Comparison of ENCODE assay signal across 17 cellular contexts in genomic region chr11:21427750-21428149, GRCh38.
DNase-seq lines count a peak whose midpoint lies in the region; ATAC-seq and TF ChIP-seq lines count a peak whose summit lies in the region.
"Had no signal": no experiment of that assay in that cellular context is flagged by ENCODE, and none has a peak within 500 bp of the region (broad histone marks: within the 10 kb centered on the region; RNA-seq: fewer than 3 reads in every experiment).

No MANE protein-coding gene starts in this region.

- H3K27me3 ChIP-seq in MM.1S (replicated peaks; ENCODE audit: insufficient read depth, low read length) = no peaks in the 10 kb centered on the region
- H3K27me3 ChIP-seq in OCI-LY3 (ENCODE audit: low read depth, low read length) = no peaks in the 10 kb centered on the region
- H3K27me3 ChIP-seq in lower lobe of right lung (ENCODE audit: low read depth) = no peaks in the 10 kb centered on the region

- H3K9me3 ChIP-seq in MM.1S (replicated peaks; ENCODE audit: insufficient read depth, low read length) (no peaks in the 10 kb centered on the region), OCI-LY3 (ENCODE audit: insufficient read depth, low read length) (no peaks in the 10 kb centered on the region), lower lobe of right lung (no peaks in the 10 kb centered on the region)
- H3K9me3 ChIP-seq: Caco-2 had no signal

- H3K4me2 ChIP-seq in MM.1S (ENCODE audit: low read depth, low read length) (peak overlapping the region; percentile 14; the same call in 1 of the 2 replicates), OCI-LY3 (ENCODE audit: low read length) (peak overlapping the region; percentile 18)

- peak; percentile 62 for ATAC-seq in esophagus mucosa
- ATAC-seq in GM18517 (IDR thresholded peaks at IDR 0.05; ENCODE audit: unreplicated experiment) = no peak
- ATAC-seq in lower lobe of right lung = no peak
- ATAC-seq in GM18873 (IDR thresholded peaks at IDR 0.05; ENCODE audit: low FRiP score, unreplicated experiment) = no peak
- ATAC-seq: CD8-positive, alpha-beta T cell had no signal

- H3K9ac ChIP-seq in MM.1S (ENCODE audit: low read length) (no peak overlapping the region), OCI-LY3 (ENCODE audit: low read length) (no peak overlapping the region)
- H3K9ac ChIP-seq: GM23248 had no signal

- H3K27ac ChIP-seq in MM.1S (ENCODE audit: low read length) = peak overlapping the region; percentile 33; the same call in 1 of the 2 replicates
- H3K27ac ChIP-seq in OCI-LY3 (ENCODE audit: low read length) = peak overlapping the region; percentile 20
- no peak overlapping the region for H3K27ac ChIP-seq in lower lobe of right lung
- H3K27ac ChIP-seq: GM23248 had no signal

- H3K79me2 ChIP-seq in MM.1S (ENCODE audit: low read length) (no peaks in the 10 kb centered on the region), OCI-LY3 (ENCODE audit: low read length) (no peaks in the 10 kb centered on the region)

- intact Hi-C loops in lower lobe of right lung (cut with DNase I) = no loop called here

- H3K4me3 ChIP-seq in MM.1S (ENCODE audit: low read length) (no peak overlapping the region), OCI-LY3 (ENCODE audit: low read length) (no peak overlapping the region), lower lobe of right lung (no peak overlapping the region)
- H3K4me3 ChIP-seq: GM23248 had no signal

- H3F3A ChIP-seq in MM.1S (ENCODE audit: insufficient read depth, low read length) = peaks cover 11% of the 10 kb centered on the region; the same call in 1 of the 2 replicates

- no peaks in the 10 kb centered on the region for H3K9me2 ChIP-seq in MM.1S (replicated peaks; ENCODE audit: insufficient read depth, low read length)

- no peaks in the 10 kb centered on the region for H3K36me3 ChIP-seq in MM.1S (replicated peaks; ENCODE audit: insufficient read depth, low read length)
- no peaks in the 10 kb centered on the region for H3K36me3 ChIP-seq in OCI-LY3 (replicated peaks; ENCODE audit: low read depth, low read length)
- H3K36me3 ChIP-seq in lower lobe of right lung = no peaks in the 10 kb centered on the region

- DNase-seq in MM.1S (peak; percentile 53), renal cortical epithelial cell (ENCODE audit: low read depth) (peak; percentile 26), NCI-H526 (lab: John Stamatoyannopoulos, UW) (no peak), lower lobe of right lung (no peak)
- DNase-seq: C1 segment of cervical spinal cord; Caco-2; CD4-positive, CD25-positive, alpha-beta regulatory T cell; CD8-positive, alpha-beta T cell; DMS153; DND-41; GM23248; H7; HCEC 1CT had no signal

- TF ChIP-seq CTCF in MM.1S (IDR thresholded peaks at IDR 0.05; ENCODE audit: low read length) (no peak), OCI-LY3 (IDR thresholded peaks at IDR 0.05; ENCODE audit: low read depth, low read length) (no peak), lower lobe of right lung (IDR thresholded peaks at IDR 0.05) (no peak)

- no peak overlapping the region for H2AFZ ChIP-seq in MM.1S (ENCODE audit: low read length)
- H2AFZ ChIP-seq in OCI-LY3 (ENCODE audit: low read depth, low read length) = peak overlapping the region; percentile 6; the same call in 1 of the 2 replicates
- H2AFZ ChIP-seq: GM23248 had no signal

- H4K20me1 ChIP-seq in MM.1S (ENCODE audit: insufficient read depth, low read length) (no peaks in the 10 kb centered on the region), OCI-LY3 (ENCODE audit: insufficient read depth, low read length) (no peaks in the 10 kb centered on the region)

- H3K4me1 ChIP-seq in MM.1S (ENCODE audit: low read length) = peaks cover 25% of the 10 kb centered on the region
- peaks cover 23% of the 10 kb centered on the region for H3K4me1 ChIP-seq in OCI-LY3 (ENCODE audit: low read length)
- no peaks in the 10 kb centered on the region for H3K4me1 ChIP-seq in lower lobe of right lung
- H3K4me1 ChIP-seq: Caco-2 had no signal

Comparison
In these comparisons a context has a peak if more than half of its experiments do, and no peak if none do; other contexts are left out.
1. DNase-seq: peak in MM.1S (single experiment) and renal cortical epithelial cell (single experiment); none in NCI-H526 (0 of 2) and lower lobe of right lung (single experiment).